1 cellular context compared by ENCODE assay signal in genomic region chrX:30652527-30653414, GRCh38.
TF ChIP-seq lines count a peak whose summit lies in the region.

No MANE protein-coding gene starts in this region.

TF ChIP-seq in SK-N-SH, 30 proteins besides CTCF, POLR2A, EP300 and RAD21 (continued from another document):
- TF ChIP-seq, protein P1, sequence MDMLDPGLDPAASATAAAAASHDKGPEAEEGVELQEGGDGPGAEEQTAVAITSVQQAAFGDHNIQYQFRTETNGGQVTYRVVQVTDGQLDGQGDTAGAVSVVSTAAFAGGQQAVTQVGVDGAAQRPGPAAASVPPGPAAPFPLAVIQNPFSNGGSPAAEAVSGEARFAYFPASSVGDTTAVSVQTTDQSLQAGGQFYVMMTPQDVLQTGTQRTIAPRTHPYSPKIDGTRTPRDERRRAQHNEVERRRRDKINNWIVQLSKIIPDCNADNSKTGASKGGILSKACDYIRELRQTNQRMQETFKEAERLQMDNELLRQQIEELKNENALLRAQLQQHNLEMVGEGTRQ (IDR thresholded peaks at IDR 0.05; ENCODE audit: borderline replicate concordance, low read depth, low read length) = peak; percentile 66; the same call in 1 of the 2 replicates
- TF ChIP-seq FOXJ3 (CRISPR knock-in tag; IDR thresholded peaks at IDR 0.05) (no peak), USF1 (IDR thresholded peaks at IDR 0.05; ENCODE audit: borderline replicate concordance, low read depth) (peak; percentile 93), MXI1 (IDR thresholded peaks at IDR 0.05; ENCODE audit: low read depth, low read length) (peak; percentile 76), ZBTB33 (IDR thresholded peaks at IDR 0.05; ENCODE audit: borderline replicate concordance, low read depth) (no peak), ELF1 (IDR thresholded peaks at IDR 0.05) (no peak), POLR2AphosphoS5 (IDR thresholded peaks at IDR 0.05; ENCODE audit: low read depth, low read length) (no peak), PBX3 (IDR thresholded peaks at IDR 0.05) (peak; percentile 54), SIN3A (IDR thresholded peaks at IDR 0.05; ENCODE audit: borderline replicate concordance, low read depth, low read length) (no peak)
